1 cellular context compared by ENCODE assay signal in genomic region chr16:85159226-85159980, GRCh38.
A peak's percentile ranks its signal among the peaks of the same experiment; 100 is the strongest.
TF ChIP-seq lines count a peak whose summit lies in the region.

No MANE protein-coding gene starts in this region.

TF ChIP-seq in HepG2, 621 proteins besides CTCF, POLR2A, EP300 and RAD21 (continued from another document and continues in another):
- TF ChIP-seq ZNF670 (CRISPR knock-in tag; IDR thresholded peaks at IDR 0.05; ENCODE audit: borderline replicate concordance) (0 out of 2 replicates have a peak, but pooled peaks have one; percentile 46), ZNF34 (CRISPR knock-in tag; IDR thresholded peaks at IDR 0.05; ENCODE audit: borderline replicate concordance) (no peak), NR2F1 (CRISPR knock-in tag; IDR thresholded peaks at IDR 0.05) (peak in 1 of 2 experiments; percentile 66; a peak in 2 of 4 replicates), FOXC1 (CRISPR knock-in tag; IDR thresholded peaks at IDR 0.05; ENCODE audit: borderline replicate concordance) (no peak), ZBTB25 (CRISPR knock-in tag; IDR thresholded peaks at IDR 0.05) (no peak), LBX2 (CRISPR knock-in tag; IDR thresholded peaks at IDR 0.05; ENCODE audit: borderline replicate concordance) (peak; percentile 41; the same call in 1 of the 2 replicates), ZMYM4 (CRISPR knock-in tag; IDR thresholded peaks at IDR 0.05) (peak; percentile 22; the same call in 1 of the 2 replicates), MAFK (conservative IDR thresholded peaks at IDR 0.05 in 1 of 2, IDR thresholded peaks at IDR 0.05 in 1 of 2; ENCODE audit: low read length in 2 of 2) (peak; percentile 89 to 94), PITX1 (CRISPR knock-in tag; IDR thresholded peaks at IDR 0.05) (peak; percentile 78), ZNF414 (CRISPR knock-in tag; IDR thresholded peaks at IDR 0.05) (no peak), ZNF850 (CRISPR knock-in tag; conservative IDR thresholded peaks at IDR 0.05) (no peak), FOSL2 (CRISPR knock-in tag; IDR thresholded peaks at IDR 0.05) (peak; percentile 49), TCF12 (IDR thresholded peaks at IDR 0.05) (no peak), TCF12 (CRISPR knock-in tag; IDR thresholded peaks at IDR 0.05) (no peak), ZNF407 (CRISPR knock-in tag; IDR thresholded peaks at IDR 0.05; ENCODE audit: not compliant biosample characterization) (no peak), MAFG (CRISPR knock-in tag; IDR thresholded peaks at IDR 0.05) (no peak), MZF1 (CRISPR knock-in tag; IDR thresholded peaks at IDR 0.05; ENCODE audit: borderline replicate concordance) (no peak), NR1H2 (CRISPR knock-in tag; IDR thresholded peaks at IDR 0.05; ENCODE audit: borderline replicate concordance, low read depth) (no peak; the same call in 1 of the 2 replicates), ZNF788 (CRISPR knock-in tag; IDR thresholded peaks at IDR 0.05; ENCODE audit: borderline replicate concordance) (peak; percentile 89; the same call in 1 of the 2 replicates), RARG (CRISPR knock-in tag; IDR thresholded peaks at IDR 0.05; ENCODE audit: low read depth) (0 out of 2 replicates have a peak, but pooled peaks have one; percentile 49), PAF1 (CRISPR knock-in tag; IDR thresholded peaks at IDR 0.05) (no peak), IRX3 (CRISPR knock-in tag; IDR thresholded peaks at IDR 0.05; ENCODE audit: borderline replicate concordance, low read depth) (peak; percentile 86; the same call in 1 of the 2 replicates), HNRNPK (IDR thresholded peaks at IDR 0.05; ENCODE audit: low read depth, low read length, poor library complexity, severe bottlenecking) (no peak), PTBP1 (IDR thresholded peaks at IDR 0.05; ENCODE audit: low read depth, low read length, poor library complexity, severe bottlenecking) (no peak), BCLAF1 (IDR thresholded peaks at IDR 0.05) (no peak), NFAT5 (CRISPR knock-in tag; IDR thresholded peaks at IDR 0.05) (peak; percentile 77; the same call in 1 of the 2 replicates), TEF (CRISPR knock-in tag; IDR thresholded peaks at IDR 0.05) (0 out of 2 replicates have a peak, but pooled peaks have one; percentile 67), SMAD1 (CRISPR knock-in tag; IDR thresholded peaks at IDR 0.05; ENCODE audit: borderline replicate concordance, low read depth) (no peak), DMTF1 (CRISPR knock-in tag; IDR thresholded peaks at IDR 0.05) (no peak), ZNF513 (CRISPR knock-in tag; conservative IDR thresholded peaks at IDR 0.05) (no peak), BCL6 (CRISPR knock-in tag; IDR thresholded peaks at IDR 0.05) (peak; percentile 20; the same call in 1 of the 2 replicates), ZC3H13 (CRISPR knock-in tag; IDR thresholded peaks at IDR 0.05) (no peak), BRCA1 (CRISPR knock-in tag; IDR thresholded peaks at IDR 0.05) (no peak)
